Comparison of ENCODE assay signal across 12 cellular contexts in genomic region chr12:65944637-65945036, GRCh38.
"Had no signal": no experiment of that assay in that cellular context is flagged by ENCODE, and none has a peak within 500 bp of the region (broad histone marks: within the 10 kb centered on the region; RNA-seq: fewer than 3 reads in every experiment).

No MANE protein-coding gene starts in this region.

- H3K27ac ChIP-seq: hepatocyte, right lobe of liver, upper lobe of right lung had no signal

- ATAC-seq: left ventricle myocardium superior, right lobe of liver, upper lobe of right lung had no signal

- H3K4me2 ChIP-seq: hepatocyte had no signal

- H3K9me3 ChIP-seq: right lobe of liver, upper lobe of right lung had no signal

- H2AFZ ChIP-seq: hepatocyte had no signal

- H3K27me3 ChIP-seq: hepatocyte, right lobe of liver had no signal

- H3K4me3 ChIP-seq: hepatocyte, right lobe of liver, upper lobe of right lung had no signal

- H3K79me2 ChIP-seq: hepatocyte had no signal

- H3K36me3 ChIP-seq: right lobe of liver, upper lobe of right lung had no signal

- H3K4me1 ChIP-seq: right lobe of liver had no signal

- DNase-seq: activated CD4-positive, alpha-beta T cell treated with anti-CD3 and anti-CD28 coated beads, Interleukin-2, amount 50 U/mL, for 1 hour; activated CD4-positive, CD25-positive, alpha-beta regulatory T cell; activated CD8-positive, alpha-beta memory T cell treated with anti-CD3 and anti-CD28 coated beads for 24 hours; activated naive CD8-positive, alpha-beta T cell treated with anti-CD3 and anti-CD28 coated beads, Interleukin-2, amount 10 ng/mL, durations not matched to agents 7 days and 5 days; anterior cingulate cortex; cerebellar nuclear complex; effector memory CD4-positive, alpha-beta T cell; kidney; left ventricle myocardium superior; right lobe of liver; upper lobe of right lung had no signal
